19 cellular contexts compared by ENCODE assay signal in genomic region chr11:62775646-62776045, GRCh38.
"Had no signal": no experiment of that assay in that cellular context is flagged by ENCODE, and none has a peak within 500 bp of the region (broad histone marks: within the 10 kb centered on the region; RNA-seq: fewer than 3 reads in every experiment).

No MANE protein-coding gene starts in this region.

- H3K9me3 Mint-ChIP-seq: activated B cell treated with CpG ODN at 0.5 μM for 24 hours; activated naive CD4-positive, alpha-beta T cell treated with anti-CD3 and anti-CD28 coated beads for 36 hours; activated naive CD8-positive, alpha-beta T cell treated with anti-CD3 and anti-CD28 coated beads, Interleukin-2, amount 50 U/mL, for 24 hours; activated T-helper 2 cell treated with anti-CD3 and anti-CD28 coated beads, Interferon-gamma antibody, Interleukin-2, Interleukin-4, amounts not matched to agents 10 μg/mL and 5 μg/mL and 100 μg/mL, durations not matched to agents 14 hours and 24 hours and 36 hours; brain; type B pancreatic cell had no signal

- H3K4me3 ChIP-seq: dorsolateral prefrontal cortex, hepatocyte, lung, prostate gland, right atrium auricular region, testis had no signal

- ATAC-seq: activated naive CD8-positive, alpha-beta T cell treated with anti-CD3 and anti-CD28 coated beads, Interleukin-2, amount 50 U/mL, for 24 hours had no signal

- DNase-seq: activated B cell treated with CpG ODN at 0.5 μM for 24 hours; activated CD4-positive, alpha-beta T cell treated with anti-CD3 and anti-CD28 coated beads for 48 hours; activated naive CD4-positive, alpha-beta T cell treated with anti-CD3 and anti-CD28 coated beads for 36 hours; activated naive CD8-positive, alpha-beta T cell treated with anti-CD3 and anti-CD28 coated beads, Interleukin-2, amount 50 U/mL, for 24 hours; anterior cingulate cortex; caudate nucleus; dorsolateral prefrontal cortex; foreskin fibroblast; islet precursor cell; stimulated activated CD4-positive, alpha-beta T cell treated with anti-CD3 and anti-CD28 coated beads, Interleukin-2, amount 100 ng/mL, for 24 hours; testis had no signal

- H3K27me3 ChIP-seq: dorsolateral prefrontal cortex, hepatocyte, right atrium auricular region, testis had no signal

- H3K9me3 ChIP-seq: prostate gland, right atrium auricular region, testis had no signal

- H3K27ac Mint-ChIP-seq: activated B cell treated with CpG ODN at 0.5 μM for 24 hours; activated naive CD4-positive, alpha-beta T cell treated with anti-CD3 and anti-CD28 coated beads for 36 hours; activated T-helper 2 cell treated with anti-CD3 and anti-CD28 coated beads, Interferon-gamma antibody, Interleukin-2, Interleukin-4, amounts not matched to agents 10 μg/mL and 5 μg/mL and 100 μg/mL, durations not matched to agents 14 hours and 24 hours and 36 hours; type B pancreatic cell had no signal

- H3K27me3 Mint-ChIP-seq: activated B cell treated with CpG ODN at 0.5 μM for 24 hours; activated naive CD8-positive, alpha-beta T cell treated with anti-CD3 and anti-CD28 coated beads, Interleukin-2, amount 50 U/mL, for 24 hours; type B pancreatic cell had no signal

- H3K4me3 Mint-ChIP-seq: activated B cell treated with CpG ODN at 0.5 μM for 24 hours; activated naive CD4-positive, alpha-beta T cell treated with anti-CD3 and anti-CD28 coated beads for 36 hours; activated naive CD8-positive, alpha-beta T cell treated with anti-CD3 and anti-CD28 coated beads, Interleukin-2, amount 50 U/mL, for 24 hours; type B pancreatic cell had no signal

- H3K4me2 ChIP-seq: hepatocyte had no signal

- H3K36me3 ChIP-seq: prostate gland had no signal

- H3K27ac ChIP-seq: dorsolateral prefrontal cortex, epithelial cell of prostate, hepatocyte, prostate gland, right atrium auricular region, testis had no signal
